ENCODE assay signal across 1 cellular context in genomic region chr2:20592106-20593071, GRCh38.
TF ChIP-seq lines count a peak whose summit lies in the region.

No MANE protein-coding gene starts in this region.

TF ChIP-seq in GM23338, 12 proteins besides CTCF, POLR2A, EP300 and RAD21 (continued from another document):
- TF ChIP-seq, protein P1, sequence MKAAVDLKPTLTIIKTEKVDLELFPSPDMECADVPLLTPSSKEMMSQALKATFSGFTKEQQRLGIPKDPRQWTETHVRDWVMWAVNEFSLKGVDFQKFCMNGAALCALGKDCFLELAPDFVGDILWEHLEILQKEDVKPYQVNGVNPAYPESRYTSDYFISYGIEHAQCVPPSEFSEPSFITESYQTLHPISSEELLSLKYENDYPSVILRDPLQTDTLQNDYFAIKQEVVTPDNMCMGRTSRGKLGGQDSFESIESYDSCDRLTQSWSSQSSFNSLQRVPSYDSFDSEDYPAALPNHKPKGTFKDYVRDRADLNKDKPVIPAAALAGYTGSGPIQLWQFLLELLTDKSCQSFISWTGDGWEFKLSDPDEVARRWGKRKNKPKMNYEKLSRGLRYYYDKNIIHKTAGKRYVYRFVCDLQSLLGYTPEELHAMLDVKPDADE (IDR thresholded peaks at IDR 0.05): no peak
TF ChIP-seq in GM23338: peak in this region for 0.
